In genomic region chr7:63112764-63113712, GRCh38 we compare ENCODE assay signal across 21 cellular contexts.
DNase-seq lines count a peak whose midpoint lies in the region; ATAC-seq and TF ChIP-seq lines count a peak whose summit lies in the region.
"Had no signal": no experiment of that assay in that cellular context is flagged by ENCODE, and none has a peak within 500 bp of the region (broad histone marks: within the 10 kb centered on the region; RNA-seq: fewer than 3 reads in every experiment).

No MANE protein-coding gene starts in this region.

- H3K79me2 ChIP-seq in SK-N-SH (ENCODE audit: insufficient read depth): no peaks in the 10 kb centered on the region
- H3K79me2 ChIP-seq in osteoblast (ENCODE audit: insufficient read depth, low read length): no peaks in the 10 kb centered on the region

- TF ChIP-seq CTCF in SK-N-SH (IDR thresholded peaks at IDR 0.05): no peak
- peak; percentile 12 for TF ChIP-seq CTCF in NB4 (IDR thresholded peaks at IDR 0.05; ENCODE audit: low read depth, low read length)
- no peak for TF ChIP-seq CTCF in osteoblast (IDR thresholded peaks at IDR 0.05; ENCODE audit: extremely low read depth, low read depth, low read length)

- H3K4me2 ChIP-seq in SK-N-SH (no peak overlapping the region), osteoblast (ENCODE audit: insufficient read depth, low read length) (no peak overlapping the region)

- WGBS in SK-N-SH (ENCODE audit: low lambda C conversion rate): 33% methylated on average over 27 of the region's 36 CpGs

- DNase-seq in SK-N-SH (peak; percentile 8), NB4 (ENCODE audit: low read depth) (no peak), osteoblast (ENCODE audit: insufficient read length, low spot score, missing footprints) (peak; percentile 81), middle frontal gyrus (ENCODE audit: extremely low spot score, low spot score) (no peak), occipital lobe (lab: John Stamatoyannopoulos, UW) (no peak), activated gamma-delta T cell (lab: John Stamatoyannopoulos, UW) (no peak)
- DNase-seq: 8988T; DMS53; KG1; NCI-H1092 treated with DMSO at 0.1 percent for 48 hours; NCI-H146; NCI-H2029; NCI-H226; NCI-H510A treated with DMSO at 0.1 percent for 48 hours; NCI-H774; NK-92 treated with Interleukin-12 subunit alpha and Interleukin-12 subunit beta, amount 100 ng/mL, for 24 hours; SIG-M5 had no signal

- no peaks in the 10 kb centered on the region for H3K9me2 ChIP-seq in SK-N-SH

- no peaks in the 10 kb centered on the region for H3F3A ChIP-seq in SK-N-SH (replicated peaks; ENCODE audit: insufficient read depth)

- no peak for TF ChIP-seq POLR2A in NB4 (IDR thresholded peaks at IDR 0.05; ENCODE audit: extremely low read depth, insufficient read length)

- ATAC-seq in SK-N-SH treated with all-trans-retinoic acid at 6 μM for 48 hours (no peak), HG03108 (IDR thresholded peaks at IDR 0.05; ENCODE audit: unreplicated experiment) (no peak)
- ATAC-seq: HCT116, Panc1 had no signal

- H2AFZ ChIP-seq in SK-N-SH (ENCODE audit: low read depth) (no peak overlapping the region), osteoblast (ENCODE audit: low read length) (no peak overlapping the region)

- H4K20me1 ChIP-seq in SK-N-SH (ENCODE audit: insufficient read depth): no peaks in the 10 kb centered on the region
- H4K20me1 ChIP-seq in osteoblast (ENCODE audit: insufficient read depth, low read length): no peaks in the 10 kb centered on the region

- CTCF ChIA-PET in SK-N-SH (lab: Yijun Ruan, JAX): no interaction called here

- H3K4me1 ChIP-seq in SK-N-SH (ENCODE audit: control insufficient read depth in 1 of 2, insufficient read depth in 2 of 2, low read depth in 1 of 2, low read length in 1 of 2) (no peaks in the 10 kb centered on the region), osteoblast (ENCODE audit: insufficient read depth, low read length) (no peaks in the 10 kb centered on the region)

- H3K4me3 ChIP-seq in SK-N-SH (ENCODE audit: low read depth in 2 of 2, low read length in 1 of 2): no peak overlapping the region; a peak in 1 of 4 replicates
- H3K4me3 ChIP-seq in NB4 (ENCODE audit: low read depth, low read length): no peak overlapping the region
- no peak overlapping the region for H3K4me3 ChIP-seq in osteoblast (ENCODE audit: insufficient read depth, low read length)

- POLR2A ChIA-PET in SK-N-SH (lab: Yijun Ruan, JAX): no interaction called here

- no peaks in the 10 kb centered on the region for H3K27me3 ChIP-seq in SK-N-SH (ENCODE audit: insufficient read depth)
- H3K27me3 ChIP-seq in osteoblast (ENCODE audit: insufficient read depth, low read length): no peaks in the 10 kb centered on the region

- H3K9me3 ChIP-seq in SK-N-SH (peaks cover 15% of the 10 kb centered on the region), osteoblast (ENCODE audit: low read depth, low read length) (no peaks in the 10 kb centered on the region)

- H3K27ac ChIP-seq in SK-N-SH (ENCODE audit: low read depth in 2 of 2, low read length in 1 of 2) (no peak overlapping the region), osteoblast (ENCODE audit: low read depth, low read length) (no peak overlapping the region)

- H3K36me3 ChIP-seq in SK-N-SH (replicated peaks in 1 of 2; ENCODE audit: control insufficient read depth in 1 of 2, insufficient read depth in 2 of 2, low read length in 1 of 2) (no peaks in the 10 kb centered on the region), osteoblast (ENCODE audit: insufficient read depth, low read length) (no peaks in the 10 kb centered on the region)

- no peak for TF ChIP-seq EP300 in SK-N-SH (IDR thresholded peaks at IDR 0.05; ENCODE audit: borderline replicate concordance in 1 of 2, low read depth in 1 of 2, low read length in 1 of 2)

- TF ChIP-seq RAD21 in SK-N-SH (IDR thresholded peaks at IDR 0.05; ENCODE audit: low read length): no peak

- H3K9ac ChIP-seq in SK-N-SH: no peak overlapping the region

TF ChIP-seq in SK-N-SH, 30 proteins besides CTCF, POLR2A, EP300 and RAD21:
- TF ChIP-seq SIN3A (IDR thresholded peaks at IDR 0.05; ENCODE audit: borderline replicate concordance, low read depth, low read length): no peak
- no peak for TF ChIP-seq NFIC (IDR thresholded peaks at IDR 0.05; ENCODE audit: borderline replicate concordance)
- TF ChIP-seq REST (IDR thresholded peaks at IDR 0.05; ENCODE audit: low read depth, low read length): no peak
- no peak for TF ChIP-seq ELF1 (IDR thresholded peaks at IDR 0.05)
- TF ChIP-seq TCF12 (IDR thresholded peaks at IDR 0.05): no peak
- no peak for TF ChIP-seq TEAD4 (IDR thresholded peaks at IDR 0.05; ENCODE audit: borderline replicate concordance, insufficient read depth)

TF ChIP-seq in SK-N-SH treated with all-trans-retinoic acid at 6 μM for 48 hours, 23 proteins besides CTCF, POLR2A, EP300 and RAD21 (continues in another document):
- TF ChIP-seq ZFP30 (CRISPR knock-in tag; IDR thresholded peaks at IDR 0.05) (no peak), CSDC2 (CRISPR knock-in tag; IDR thresholded peaks at IDR 0.05) (no peak), PATZ1 (CRISPR knock-in tag; IDR thresholded peaks at IDR 0.05; ENCODE audit: borderline replicate concordance) (no peak), TOX (CRISPR knock-in tag; IDR thresholded peaks at IDR 0.05; ENCODE audit: borderline replicate concordance) (no peak), ZNF8 (CRISPR knock-in tag; IDR thresholded peaks at IDR 0.05) (no peak), POU6F1 (CRISPR knock-in tag; IDR thresholded peaks at IDR 0.05; ENCODE audit: borderline replicate concordance, low read depth) (no peak), CREB5 (CRISPR knock-in tag; IDR thresholded peaks at IDR 0.05; ENCODE audit: low read depth) (no peak), SNAI2 (CRISPR knock-in tag; IDR thresholded peaks at IDR 0.05) (no peak), ISL1 (CRISPR knock-in tag; IDR thresholded peaks at IDR 0.05) (no peak), CSRNP3 (CRISPR knock-in tag; IDR thresholded peaks at IDR 0.05) (no peak), ESRRG (CRISPR knock-in tag; IDR thresholded peaks at IDR 0.05) (no peak), ZC3H10 (CRISPR knock-in tag; IDR thresholded peaks at IDR 0.05) (no peak), ZFP3 (CRISPR knock-in tag; IDR thresholded peaks at IDR 0.05) (no peak), GLIS3 (CRISPR knock-in tag; IDR thresholded peaks at IDR 0.05) (no peak), RARB (CRISPR knock-in tag; IDR thresholded peaks at IDR 0.05) (no peak), OSR1 (CRISPR knock-in tag; IDR thresholded peaks at IDR 0.05) (no peak)

Comparison
In these comparisons a context has a peak if more than half of its experiments do, and no peak if none do; other contexts are left out.
1. DNase-seq: peak in SK-N-SH (single experiment) and osteoblast (single experiment); none in NB4 (single experiment), middle frontal gyrus (single experiment), occipital lobe (single experiment) and activated gamma-delta T cell (single experiment).